ENCODE assay signal across 1 cellular context in the genomic region with DNA sequence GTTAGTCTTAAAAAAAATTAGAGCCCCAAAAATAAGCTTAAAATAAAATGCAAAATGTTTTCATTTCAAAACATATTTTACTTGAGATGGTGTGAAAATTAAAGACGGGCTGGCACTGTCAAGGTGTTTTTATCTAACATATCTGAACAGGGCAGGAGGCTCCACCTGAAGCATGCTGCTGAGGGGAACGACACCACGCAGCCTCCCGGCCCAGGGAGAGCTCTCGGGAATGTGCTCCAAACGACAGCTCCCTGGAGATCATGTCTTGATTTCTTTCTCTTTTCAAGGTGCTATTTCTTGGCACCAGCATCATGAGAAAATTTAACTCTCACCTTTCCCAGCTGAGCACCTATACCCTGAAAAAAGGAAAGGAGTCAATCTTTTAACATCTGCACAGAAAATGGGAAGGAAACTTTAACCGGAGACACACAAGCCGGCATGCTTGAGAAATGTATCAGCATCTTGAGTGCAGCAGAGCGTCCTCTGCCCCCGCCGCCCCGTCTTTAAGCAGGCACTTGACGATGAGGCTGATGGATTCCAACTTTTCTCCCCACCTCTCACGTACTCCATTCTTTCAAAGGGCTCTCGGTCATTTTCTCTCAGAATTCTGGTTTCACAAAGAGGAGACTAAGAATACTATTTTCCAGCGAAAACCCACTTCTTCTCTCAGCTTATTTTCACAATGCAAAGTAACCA.
TF ChIP-seq lines count a peak whose summit lies in the region.

No MANE protein-coding gene starts in this region.

TF ChIP-seq in HepG2, 621 proteins besides CTCF, POLR2A, EP300 and RAD21:
- TF ChIP-seq CREM (IDR thresholded peaks at IDR 0.05) = no peak
- TF ChIP-seq CREM (CRISPR knock-in tag; IDR thresholded peaks at IDR 0.05) = no peak
- TF ChIP-seq MIER2 (CRISPR knock-in tag; IDR thresholded peaks at IDR 0.05) = no peak
- TF ChIP-seq ZBTB7A (CRISPR knock-in tag; IDR thresholded peaks at IDR 0.05) = no peak
- no peak for TF ChIP-seq XBP1 (CRISPR knock-in tag; IDR thresholded peaks at IDR 0.05)
- TF ChIP-seq GATAD2A (CRISPR knock-in tag; IDR thresholded peaks at IDR 0.05) = no peak
- no peak for TF ChIP-seq NFE2L2 (IDR thresholded peaks at IDR 0.05; ENCODE audit: low read length)
- no peak for TF ChIP-seq RFX3 (CRISPR knock-in tag; IDR thresholded peaks at IDR 0.05)
- TF ChIP-seq ZNF839 (CRISPR knock-in tag; IDR thresholded peaks at IDR 0.05; ENCODE audit: borderline replicate concordance) = no peak
- TF ChIP-seq, protein P1, sequence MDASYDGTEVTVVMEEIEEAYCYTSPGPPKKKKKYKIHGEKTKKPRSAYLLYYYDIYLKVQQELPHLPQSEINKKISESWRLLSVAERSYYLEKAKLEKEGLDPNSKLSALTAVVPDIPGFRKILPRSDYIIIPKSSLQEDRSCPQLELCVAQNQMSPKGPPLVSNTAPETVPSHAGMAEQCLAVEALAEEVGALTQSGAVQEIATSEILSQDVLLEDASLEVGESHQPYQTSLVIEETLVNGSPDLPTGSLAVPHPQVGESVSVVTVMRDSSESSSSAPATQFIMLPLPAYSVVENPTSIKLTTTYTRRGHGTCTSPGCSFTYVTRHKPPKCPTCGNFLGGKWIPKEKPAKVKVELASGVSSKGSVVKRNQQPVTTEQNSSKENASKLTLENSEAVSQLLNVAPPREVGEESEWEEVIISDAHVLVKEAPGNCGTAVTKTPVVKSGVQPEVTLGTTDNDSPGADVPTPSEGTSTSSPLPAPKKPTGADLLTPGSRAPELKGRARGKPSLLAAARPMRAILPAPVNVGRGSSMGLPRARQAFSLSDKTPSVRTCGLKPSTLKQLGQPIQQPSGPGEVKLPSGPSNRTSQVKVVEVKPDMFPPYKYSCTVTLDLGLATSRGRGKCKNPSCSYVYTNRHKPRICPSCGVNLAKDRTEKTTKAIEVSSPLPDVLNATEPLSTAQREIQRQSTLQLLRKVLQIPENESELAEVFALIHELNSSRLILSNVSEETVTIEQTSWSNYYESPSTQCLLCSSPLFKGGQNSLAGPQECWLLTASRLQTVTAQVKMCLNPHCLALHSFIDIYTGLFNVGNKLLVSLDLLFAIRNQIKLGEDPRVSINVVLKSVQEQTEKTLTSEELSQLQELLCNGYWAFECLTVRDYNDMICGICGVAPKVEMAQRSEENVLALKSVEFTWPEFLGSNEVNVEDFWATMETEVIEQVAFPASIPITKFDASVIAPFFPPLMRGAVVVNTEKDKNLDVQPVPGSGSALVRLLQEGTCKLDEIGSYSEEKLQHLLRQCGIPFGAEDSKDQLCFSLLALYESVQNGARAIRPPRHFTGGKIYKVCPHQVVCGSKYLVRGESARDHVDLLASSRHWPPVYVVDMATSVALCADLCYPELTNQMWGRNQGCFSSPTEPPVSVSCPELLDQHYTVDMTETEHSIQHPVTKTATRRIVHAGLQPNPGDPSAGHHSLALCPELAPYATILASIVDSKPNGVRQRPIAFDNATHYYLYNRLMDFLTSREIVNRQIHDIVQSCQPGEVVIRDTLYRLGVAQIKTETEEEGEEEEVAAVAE (CRISPR knock-in tag; IDR thresholded peaks at IDR 0.05; ENCODE audit: borderline replicate concordance) = no peak
